Comparison of ENCODE assay signal across 17 cellular contexts in the genomic region with DNA sequence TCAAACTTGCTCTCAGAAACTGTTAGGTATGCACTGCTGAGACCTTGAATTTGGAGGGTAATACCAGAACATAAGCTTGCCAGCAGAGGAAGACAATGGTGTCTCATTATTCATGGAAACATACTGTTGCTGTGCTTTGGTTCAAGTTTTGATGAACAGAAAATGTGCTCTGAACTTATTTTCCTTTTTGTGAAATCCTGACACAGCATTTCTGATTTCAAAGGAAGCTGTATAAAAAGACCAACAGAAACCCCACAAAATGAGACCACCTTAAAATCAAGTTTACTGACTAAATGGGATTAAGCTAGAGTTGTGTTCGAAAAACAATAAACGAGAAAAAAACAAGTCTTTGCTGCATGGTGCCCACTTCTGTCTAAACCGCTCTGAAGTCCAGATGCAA.
A peak's percentile ranks its signal among the peaks of the same experiment; 100 is the strongest.
DNase-seq lines count a peak whose midpoint lies in the region; ATAC-seq, FAIRE-seq and TF ChIP-seq lines count a peak whose summit lies in the region.
"Had no signal": no experiment of that assay in that cellular context is flagged by ENCODE, and none has a peak within 500 bp of the region (broad histone marks: within the 10 kb centered on the region; RNA-seq: fewer than 3 reads in every experiment).

No MANE protein-coding gene starts in this region.

- peaks cover 14% of the 10 kb centered on the region for H3K4me1 ChIP-seq in IMR-90 (ENCODE audit: control insufficient read depth, insufficient read depth, low read length)
- H3K4me1 ChIP-seq in astrocyte (ENCODE audit: insufficient read depth, low read length): peaks cover 18% of the 10 kb centered on the region
- no peaks in the 10 kb centered on the region for H3K4me1 ChIP-seq in body of pancreas

- TF ChIP-seq CTCF in IMR-90 (conservative IDR thresholded peaks at IDR 0.05; ENCODE audit: low read depth, low read length): no peak
- TF ChIP-seq CTCF in astrocyte (IDR thresholded peaks at IDR 0.05; ENCODE audit: insufficient read depth, low read depth, low read length): no peak
- TF ChIP-seq CTCF in nephron (IDR thresholded peaks at IDR 0.05; ENCODE audit: unreplicated experiment in 3 of 3): no peak
- TF ChIP-seq CTCF in body of pancreas (IDR thresholded peaks at IDR 0.05): no peak

- WGBS in IMR-90 (ENCODE audit: extremely low coverage in 2 of 2, insufficient read length in 1 of 2), 2 experiments: no CpG with 5 or more reads among the region's 3 CpGs
- 72 to 80% methylated on average over 3 of the region's 3 CpGs for WGBS in body of pancreas, 2 donors

- H3K9ac ChIP-seq in IMR-90 (ENCODE audit: low read depth, low read length): no peak overlapping the region
- H3K9ac ChIP-seq in astrocyte (ENCODE audit: low read length): no peak overlapping the region

- H3K27ac Mint-ChIP-seq in astrocyte (ENCODE audit: unreplicated experiment) (no peak overlapping the region), nephron (peak overlapping the region; percentile 36 to 70 (median 56))
- H3K27ac Mint-ChIP-seq: CD8-positive, alpha-beta T cell had no signal

- H3K4ac ChIP-seq in IMR-90 (ENCODE audit: low read depth, low read length): no peak overlapping the region

- FAIRE-seq in astrocyte (lab: Jason Lieb, UNC): peak; percentile 77
- FAIRE-seq: D721Med, G401.6, HTR-8/SVneo had no signal

- no peak overlapping the region for H3K56ac ChIP-seq in IMR-90 (ENCODE audit: extremely low read depth, insufficient read depth, low read length)

- no peak for DNase-seq in IMR-90
- no peak for DNase-seq in astrocyte (ENCODE audit: low read depth)
- no peak for DNase-seq in body of pancreas
- no peak for DNase-seq in NCI-H187 (lab: John Stamatoyannopoulos, UW)
- DNase-seq: CD8-positive, alpha-beta T cell; COR-L47; DMS153; DMS79 treated with DMSO at 0.1 percent for 48 hours; EL; GOT3; H9 had no signal

- no peak overlapping the region for H3K4me3 ChIP-seq in IMR-90 (ENCODE audit: insufficient read depth, low read depth, low read length)
- no peak overlapping the region for H3K4me3 ChIP-seq in astrocyte (ENCODE audit: insufficient read depth, low read depth, low read length)
- H3K4me3 ChIP-seq in body of pancreas: no peak overlapping the region

- BruUV-seq in IMR-90 (replicated peaks; lab: Mats Ljungman, UMichigan): no TSS peak

- H3K27ac ChIP-seq in IMR-90 (ENCODE audit: insufficient read depth, low read length): no peak overlapping the region
- no peak overlapping the region for H3K27ac ChIP-seq in astrocyte (ENCODE audit: low read depth, low read length)
- no peak overlapping the region for H3K27ac ChIP-seq in body of pancreas

- H3K36me3 ChIP-seq in IMR-90 (ENCODE audit: control insufficient read depth, insufficient read depth, low read length) (no peaks in the 10 kb centered on the region), astrocyte (ENCODE audit: insufficient read depth, low read length) (no peaks in the 10 kb centered on the region), body of pancreas (replicated peaks in 1 of 2; ENCODE audit: insufficient read depth in 1 of 2, low read depth in 2 of 2) (no peaks in the 10 kb centered on the region)

- H3K27me3 Mint-ChIP-seq in astrocyte (ENCODE audit: low read depth, unreplicated experiment): peaks cover 5% of the 10 kb centered on the region
- no peaks in the 10 kb centered on the region for H3K27me3 Mint-ChIP-seq in nephron (ENCODE audit: low read depth)

- no peak for TF ChIP-seq RAD21 in IMR-90 (IDR thresholded peaks at IDR 0.05; ENCODE audit: low read length)

- H3K23ac ChIP-seq in IMR-90 (ENCODE audit: low read depth, low read length): no peak overlapping the region

- dilution Hi-C loops in IMR-90 (cut with HindIII; ENCODE audit: low sequenced_read_pairs, unreplicated experiment): no loop called here

- CTCF ChIA-PET in IMR-90 (lab: Yijun Ruan, JAX): no interaction called here

- H4K5ac ChIP-seq in IMR-90 (ENCODE audit: low read depth, low read length): peak overlapping the region; percentile 27; the same call in 1 of the 2 replicates

- peak overlapping the region; percentile 17; the same call in 1 of the 2 replicates for H3K14ac ChIP-seq in IMR-90 (replicated peaks; ENCODE audit: low read depth, low read length)

- H3K9me3 Mint-ChIP-seq in astrocyte (ENCODE audit: unreplicated experiment) (no peaks in the 10 kb centered on the region), nephron (peaks cover 2% of the 10 kb centered on the region)
- H3K9me3 Mint-ChIP-seq: CD8-positive, alpha-beta T cell; H9 had no signal

- POLR2A ChIA-PET in IMR-90 (lab: Charles Lee; ENCODE audit: unreplicated experiment): no interaction called here

- in situ Hi-C loops in IMR-90 (cut with MboI; ENCODE audit: low sequenced_read_pairs): no loop called here

- no peak overlapping the region for H3K18ac ChIP-seq in IMR-90 (ENCODE audit: low read depth, low read length)

- no peak overlapping the region for H2AK5ac ChIP-seq in IMR-90 (ENCODE audit: low read depth, low read length)

- intact Hi-C loops in IMR-90 (cut with micrococcal nuclease) (no loop called here), body of pancreas (cut with DNase I) (no loop called here)

- H3K79me1 ChIP-seq in IMR-90 (ENCODE audit: low read depth in 1 of 2, low read length in 2 of 2): no peaks in the 10 kb centered on the region

- H3K4me3 Mint-ChIP-seq in astrocyte (ENCODE audit: unreplicated experiment) (no peak overlapping the region), nephron (no peak overlapping the region)
- H3K4me3 Mint-ChIP-seq: CD8-positive, alpha-beta T cell; H9 had no signal

- H2BK5ac ChIP-seq in IMR-90 (ENCODE audit: low read depth, low read length, poor library complexity, severe bottlenecking): no peak overlapping the region

- peaks cover 21% of the 10 kb centered on the region for H3K9me1 ChIP-seq in IMR-90 (ENCODE audit: insufficient read depth, low read length)

- H4K8ac ChIP-seq in IMR-90 (ENCODE audit: low read depth in 2 of 2, low read length in 2 of 2): no peak overlapping the region

- H2AFZ ChIP-seq in IMR-90 (replicated peaks; ENCODE audit: low read length, poor library complexity): no peak overlapping the region
- H2AFZ ChIP-seq in astrocyte (ENCODE audit: low read depth, low read length): no peak overlapping the region

- H3K4me1 Mint-ChIP-seq in astrocyte (ENCODE audit: low read depth, unreplicated experiment) (peaks cover 20% of the 10 kb centered on the region), nephron (peaks cover 9% of the 10 kb centered on the region)

- no peaks in the 10 kb centered on the region for H3K9me3 ChIP-seq in IMR-90 (ENCODE audit: control insufficient read depth, insufficient read depth, low read length)
- no peaks in the 10 kb centered on the region for H3K9me3 ChIP-seq in astrocyte (ENCODE audit: insufficient read depth, low read depth, low read length)
- no peaks in the 10 kb centered on the region for H3K9me3 ChIP-seq in body of pancreas

- ATAC-seq in IMR-90 (ENCODE audit: low read depth) (no peak), body of pancreas (no peak), HG02981 (IDR thresholded peaks at IDR 0.05; ENCODE audit: unreplicated experiment) (no peak)
- ATAC-seq: CD8-positive, alpha-beta T cell had no signal

- H4K20me1 ChIP-seq in IMR-90 (ENCODE audit: insufficient read depth, low read length) (no peaks in the 10 kb centered on the region), astrocyte (ENCODE audit: insufficient read depth, low read length) (no peaks in the 10 kb centered on the region)

- H3K79me2 ChIP-seq in astrocyte (ENCODE audit: insufficient read depth, low read length): no peaks in the 10 kb centered on the region

- H2BK120ac ChIP-seq in IMR-90 (ENCODE audit: low read depth, low read length): peak overlapping the region; percentile 68; the same call in 1 of the 2 replicates

- peak overlapping the region; percentile 86; the same call in 1 of the 3 replicates for H2BK15ac ChIP-seq in IMR-90 (ENCODE audit: low read depth, low read length)

- H3K27me3 ChIP-seq in IMR-90 (ENCODE audit: control insufficient read depth, insufficient read depth, low read length) (no peaks in the 10 kb centered on the region), astrocyte (ENCODE audit: insufficient read depth, low read length) (no peaks in the 10 kb centered on the region), body of pancreas (no peaks in the 10 kb centered on the region)

- TF ChIP-seq POLR2A in IMR-90 (IDR thresholded peaks at IDR 0.05; ENCODE audit: low read depth, low read length) (no peak), body of pancreas (IDR thresholded peaks at IDR 0.05) (no peak)

- no peak overlapping the region for H2AK9ac ChIP-seq in IMR-90 (replicated peaks; ENCODE audit: low read depth, low read length, poor library complexity)

- H3K4me2 ChIP-seq in IMR-90 (ENCODE audit: low read depth, low read length) (no peak overlapping the region), astrocyte (ENCODE audit: low read length) (no peak overlapping the region)

- H4K91ac ChIP-seq in IMR-90 (ENCODE audit: insufficient read depth, low read depth, low read length): no peak overlapping the region

- H2BK20ac ChIP-seq in IMR-90 (ENCODE audit: low read depth, low read length): 0 out of 2 replicates have a peak overlapping the region, but pooled peaks have one; percentile 78

- H3K36me3 Mint-ChIP-seq in astrocyte (ENCODE audit: low read depth, unreplicated experiment) (no peaks in the 10 kb centered on the region), nephron (ENCODE audit: low read depth) (no peaks in the 10 kb centered on the region)
- H3K36me3 Mint-ChIP-seq: CD14-positive monocyte; CD8-positive, alpha-beta T cell had no signal

TF ChIP-seq in IMR-90, 13 proteins besides CTCF, POLR2A, EP300 and RAD21:
- TF ChIP-seq MAFK (IDR thresholded peaks at IDR 0.05; ENCODE audit: low read depth, low read length): peak; percentile 79
- TF ChIP-seq FOS (IDR thresholded peaks at IDR 0.05; ENCODE audit: low read depth, low read length): no peak
- no peak for TF ChIP-seq MXI1 (IDR thresholded peaks at IDR 0.05; ENCODE audit: borderline replicate concordance, low read depth, low read length)
